Comparison of ENCODE assay signal across 28 cellular contexts in genomic region chr12:41527529-41528116, GRCh38.
"Had no signal": no experiment of that assay in that cellular context is flagged by ENCODE, and none has a peak within 500 bp of the region (broad histone marks: within the 10 kb centered on the region; RNA-seq: fewer than 3 reads in every experiment).

No MANE protein-coding gene starts in this region.

- H3K27me3 Mint-ChIP-seq: activated B cell treated with CpG ODN at 0.5 μM for 24 hours; activated naive CD8-positive, alpha-beta T cell treated with anti-CD3 and anti-CD28 coated beads, Interleukin-2, amount 50 U/mL, for 24 hours; activated T-cell treated with anti-CD3 and anti-CD28 coated beads, Interleukin-2, amount 50 U/mL, for 24 hours had no signal

- H3K27ac Mint-ChIP-seq: activated B cell treated with CpG ODN at 0.5 μM for 24 hours; activated CD4-positive, alpha-beta T cell treated with anti-CD3 and anti-CD28 coated beads, Interleukin-2, amount 10 ng/mL, durations not matched to agents 24 days and 14 days; activated CD8-positive, alpha-beta memory T cell treated with anti-CD3 and anti-CD28 coated beads, Interleukin-2, amount 10 ng/mL, durations not matched to agents 7 days and 5 days; activated naive CD4-positive, alpha-beta T cell treated with anti-CD3 and anti-CD28 coated beads, Interleukin-2, amount 50 U/mL, for 72 hours; activated naive CD8-positive, alpha-beta T cell treated with anti-CD3 and anti-CD28 coated beads, Interleukin-2, amount 50 U/mL, for 24 hours; activated T-cell treated with anti-CD3 and anti-CD28 coated beads, Interleukin-2, amount 50 U/mL, for 24 hours; activated T-helper 1 cell treated with anti-CD3 and anti-CD28 coated beads, Interleukin-12 subunit alpha, Interleukin-12 subunit beta, Interleukin-2, Interleukin-4 antibody, amounts not matched to agents 30 ng/mL and 10 ng/mL and 1 ng/mL, durations not matched to agents 14 hours and 24 hours and 36 hours had no signal

- H3K36me3 Mint-ChIP-seq: activated CD8-positive, alpha-beta memory T cell treated with anti-CD3 and anti-CD28 coated beads, Interleukin-2, amount 10 ng/mL, durations not matched to agents 7 days and 5 days; activated naive CD4-positive, alpha-beta T cell treated with anti-CD3 and anti-CD28 coated beads, Interleukin-2, amount 50 U/mL, for 72 hours had no signal

- H3K9me3 Mint-ChIP-seq: activated B cell treated with CpG ODN at 0.5 μM for 24 hours; activated CD4-positive, alpha-beta T cell treated with anti-CD3 and anti-CD28 coated beads, Interleukin-2, amount 10 ng/mL, durations not matched to agents 24 days and 14 days; activated naive CD8-positive, alpha-beta T cell treated with anti-CD3 and anti-CD28 coated beads, Interleukin-2, amount 50 U/mL, for 24 hours; activated T-cell treated with anti-CD3 and anti-CD28 coated beads, Interleukin-2, amount 50 U/mL, for 24 hours; activated T-helper 1 cell treated with anti-CD3 and anti-CD28 coated beads, Interleukin-12 subunit alpha, Interleukin-12 subunit beta, Interleukin-2, Interleukin-4 antibody, amounts not matched to agents 30 ng/mL and 10 ng/mL and 1 ng/mL, durations not matched to agents 14 hours and 24 hours and 36 hours had no signal

- H3K4me3 Mint-ChIP-seq: activated B cell treated with CpG ODN at 0.5 μM for 24 hours; activated CD4-positive, alpha-beta T cell treated with anti-CD3 and anti-CD28 coated beads, Interleukin-2, amount 10 ng/mL, durations not matched to agents 24 days and 14 days; activated CD8-positive, alpha-beta memory T cell treated with anti-CD3 and anti-CD28 coated beads, Interleukin-2, amount 10 ng/mL, durations not matched to agents 7 days and 5 days; activated naive CD8-positive, alpha-beta T cell treated with anti-CD3 and anti-CD28 coated beads, Interleukin-2, amount 50 U/mL, for 24 hours; activated T-cell treated with anti-CD3 and anti-CD28 coated beads, Interleukin-2, amount 50 U/mL, for 24 hours; activated T-helper 1 cell treated with anti-CD3 and anti-CD28 coated beads, Interleukin-12 subunit alpha, Interleukin-12 subunit beta, Interleukin-2, Interleukin-4 antibody, amounts not matched to agents 30 ng/mL and 10 ng/mL and 1 ng/mL, durations not matched to agents 14 hours and 24 hours and 36 hours had no signal

- ATAC-seq: activated CD8-positive, alpha-beta memory T cell treated with anti-CD3 and anti-CD28 coated beads, Interleukin-2, amount 10 ng/mL, durations not matched to agents 7 days and 5 days; activated naive CD4-positive, alpha-beta T cell treated with anti-CD3 and anti-CD28 coated beads, Interleukin-2, amount 50 U/mL, for 72 hours; activated naive CD8-positive, alpha-beta T cell treated with anti-CD3 and anti-CD28 coated beads, Interleukin-2, amount 50 U/mL, for 24 hours had no signal

- H3K4me1 Mint-ChIP-seq: activated CD4-positive, alpha-beta T cell treated with anti-CD3 and anti-CD28 coated beads, Interleukin-2, amount 10 ng/mL, durations not matched to agents 24 days and 14 days; activated CD8-positive, alpha-beta memory T cell treated with anti-CD3 and anti-CD28 coated beads, Interleukin-2, amount 10 ng/mL, durations not matched to agents 7 days and 5 days had no signal

- DNase-seq: activated B cell treated with CpG ODN at 0.5 μM for 24 hours; activated CD4-positive, alpha-beta T cell treated with anti-CD3 and anti-CD28 coated beads for 1 hour; activated CD4-positive, alpha-beta T cell treated with anti-CD3 and anti-CD28 coated beads, Interleukin-2, amount 10 ng/mL, durations not matched to agents 24 days and 14 days; activated CD4-positive, alpha-beta T cell treated with anti-CD3 and anti-CD28 coated beads, Interleukin-2, amount 50 U/mL, for 48 hours; activated CD8-positive, alpha-beta memory T cell treated with anti-CD3 and anti-CD28 coated beads, Interleukin-2, amount 10 ng/mL, durations not matched to agents 7 days and 5 days; activated effector memory CD4-positive, alpha-beta T cell treated with anti-CD3 and anti-CD28 coated beads, Interleukin-2, amount 50 U/mL, for 16 hours; activated naive CD4-positive, alpha-beta T cell treated with Interleukin-2 at 50 U/mL for 16 hours; activated naive CD8-positive, alpha-beta T cell treated with anti-CD3 and anti-CD28 coated beads, Interleukin-2, amount 50 U/mL, for 24 hours; activated T-cell treated with anti-CD3 and anti-CD28 coated beads, Interleukin-2, amount 50 U/mL, for 24 hours; amygdala; brain microvascular endothelial cell; Kasumi-1; KBM-7; MV-4-11; NCI-H1092 treated with DMSO at 0.1 percent for 48 hours; NCI-H1436 treated with DMSO at 0.1 percent for 48 hours; NCI-H187; NCI-H2081 treated with DMSO at 0.1 percent for 48 hours; NCI-H446; NCI-H524; Peyer's patch; Right ventricle myocardium superior; SJCRH30; SK-N-SH; T-helper 1 cell had no signal

- FAIRE-seq: astrocyte had no signal
